In the genomic region with DNA sequence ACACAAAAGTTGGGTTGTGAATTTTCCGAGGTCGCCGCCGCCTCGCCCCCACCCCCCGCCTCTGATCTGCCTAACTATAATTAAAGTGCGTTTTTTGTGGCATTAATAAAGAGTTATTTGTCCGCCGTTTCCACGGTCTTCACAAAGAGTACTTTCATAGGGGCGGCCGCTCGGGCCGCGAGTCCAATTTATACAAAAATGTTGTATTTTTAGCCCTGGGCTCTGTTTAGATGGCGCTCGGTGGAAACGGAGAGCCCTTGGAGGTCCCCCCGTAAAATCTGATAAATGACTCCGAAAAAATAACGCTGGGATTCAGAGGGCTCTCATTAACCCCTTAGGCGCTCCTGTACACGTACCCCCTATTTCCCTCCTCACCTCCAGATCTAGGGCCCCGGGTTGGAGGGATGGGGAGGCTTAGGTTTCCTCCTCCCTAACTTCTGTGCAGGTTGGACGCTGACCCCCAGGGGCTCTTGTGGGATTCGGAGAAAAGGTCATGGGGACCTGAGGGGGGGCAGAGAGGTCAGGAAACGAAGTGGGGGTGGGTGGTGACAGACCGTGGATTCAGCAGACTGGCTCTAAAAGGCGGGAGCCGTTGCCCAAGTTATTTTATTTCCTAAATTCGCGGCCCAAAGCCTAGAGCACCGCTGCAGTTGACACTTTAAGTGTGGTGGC, we compare ENCODE assay signal across 9 cellular contexts. TPM values are rescaled to one million over a fixed set of nuclear protein-coding genes. Genes with fewer than 3 reads are reported as not detected.
A peak's percentile ranks its signal among the peaks of the same experiment; 100 is the strongest.
DNase-seq lines count a peak whose midpoint lies in the region; ATAC-seq and TF ChIP-seq lines count a peak whose summit lies in the region.
"Had no signal": no experiment of that assay in that cellular context is flagged by ENCODE, and none has a peak within 500 bp of the region (broad histone marks: within the 10 kb centered on the region; RNA-seq: fewer than 3 reads in every experiment).

No MANE protein-coding gene starts in this region.

- H3K4me1 ChIP-seq in urinary bladder (ENCODE audit: insufficient read depth) = peaks cover 4% of the 10 kb centered on the region

- no peaks in the 10 kb centered on the region for H3K9me3 Mint-ChIP-seq in activated naive CD4-positive, alpha-beta T cell treated with anti-CD3 and anti-CD28 coated beads, Interleukin-2, amount 10 ng/mL, durations not matched to agents 7 days and 5 days
- H3K9me3 Mint-ChIP-seq in mesothelial cell of epicardium = no peaks in the 10 kb centered on the region

- peaks cover 10% of the 10 kb centered on the region for H3K36me3 Mint-ChIP-seq in activated naive CD4-positive, alpha-beta T cell treated with anti-CD3 and anti-CD28 coated beads, Interleukin-2, amount 10 ng/mL, durations not matched to agents 7 days and 5 days
- peaks cover 47% of the 10 kb centered on the region for H3K36me3 Mint-ChIP-seq in mesothelial cell of epicardium

- ATAC-seq in HG03571 (IDR thresholded peaks at IDR 0.05; ENCODE audit: unreplicated experiment) = no peak

- no peaks in the 10 kb centered on the region for H3K36me3 ChIP-seq in urinary bladder (ENCODE audit: insufficient read depth)

- peak overlapping the region; percentile 35 for H3K4me3 ChIP-seq in urinary bladder (ENCODE audit: low read depth, low read length)

- CTCF ChIA-PET in activated naive CD4-positive, alpha-beta T cell treated with anti-CD3 and anti-CD28 coated beads, Interleukin-2, amount 10 ng/mL, durations not matched to agents 7 days and 5 days (lab: Charles Lee) = no interaction called here

- peaks cover 99% of the 10 kb centered on the region for H3K27me3 Mint-ChIP-seq in activated naive CD4-positive, alpha-beta T cell treated with anti-CD3 and anti-CD28 coated beads, Interleukin-2, amount 10 ng/mL, durations not matched to agents 7 days and 5 days
- H3K27me3 Mint-ChIP-seq in mesothelial cell of epicardium (ENCODE audit: low read depth) = peaks cover 1% of the 10 kb centered on the region

- WGBS in urinary bladder = 3% methylated on average over 33 of the region's 33 CpGs

- H3K4me1 Mint-ChIP-seq in activated naive CD4-positive, alpha-beta T cell treated with anti-CD3 and anti-CD28 coated beads, Interleukin-2, amount 10 ng/mL, durations not matched to agents 7 days and 5 days = peaks cover 37% of the 10 kb centered on the region
- peaks cover 43% of the 10 kb centered on the region for H3K4me1 Mint-ChIP-seq in mesothelial cell of epicardium

- peak overlapping the region; percentile 33 for H3K4me3 Mint-ChIP-seq in activated naive CD4-positive, alpha-beta T cell treated with anti-CD3 and anti-CD28 coated beads, Interleukin-2, amount 10 ng/mL, durations not matched to agents 7 days and 5 days
- H3K4me3 Mint-ChIP-seq in mesothelial cell of epicardium = peak overlapping the region; percentile 95

- no peak overlapping the region for H3K27ac ChIP-seq in urinary bladder (ENCODE audit: low read depth)

- H3K27ac Mint-ChIP-seq in activated naive CD4-positive, alpha-beta T cell treated with anti-CD3 and anti-CD28 coated beads, Interleukin-2, amount 10 ng/mL, durations not matched to agents 7 days and 5 days = no peak overlapping the region
- H3K27ac Mint-ChIP-seq in mesothelial cell of epicardium = peak overlapping the region; percentile 98

- TF ChIP-seq CTCF in mesothelial cell of epicardium (IDR thresholded peaks at IDR 0.05; ENCODE audit: unreplicated experiment) = no peak

- DNase-seq in activated naive CD4-positive, alpha-beta T cell treated with anti-CD3 and anti-CD28 coated beads, Interleukin-2, amount 10 ng/mL, durations not matched to agents 7 days and 5 days = peak; percentile 4
- DNase-seq in activated naive CD4-positive, alpha-beta T cell (lab: John Stamatoyannopoulos, UW) = no peak
- DNase-seq in cerebellum (ENCODE audit: low spot score) (peak; percentile 29), mesothelial cell of epicardium (ENCODE audit: low spot score in 2 of 2, unreplicated experiment in 2 of 2) (no peak), NCI-H1105 treated with DMSO at 0.1 percent for 48 hours (lab: John Stamatoyannopoulos, UW) (no peak), kidney glomerular epithelial cell (lab: John Stamatoyannopoulos, UW) (no peak)
- DNase-seq: SHP77 treated with DMSO at 0.1 percent for 48 hours had no signal

RNA-seq across cellular contexts. Expression of a gene that starts 1.9 kb away (rescaled TPM):
- 47.5 TPM for total RNA-seq in cerebellum
- total RNA-seq in mesothelial cell of epicardium = 1,290 to 1,322 TPM (median 1,292 TPM) in 3 replicates
- total RNA-seq in urinary bladder = 4.7 TPM
- polyA plus RNA-seq in urinary bladder = 6.1 TPM

Comparison
In these comparisons a context has a peak if more than half of its experiments do, and no peak if none do; other contexts are left out.
1. DNase-seq: peak in activated naive CD4-positive, alpha-beta T cell treated with anti-CD3 and anti-CD28 coated beads, Interleukin-2, amount 10 ng/mL, durations not matched to agents 7 days and 5 days (single experiment) and cerebellum (single experiment); none in activated naive CD4-positive, alpha-beta T cell (0 of 4), mesothelial cell of epicardium (0 of 2), NCI-H1105 treated with DMSO at 0.1 percent for 48 hours (single experiment) and kidney glomerular epithelial cell (single experiment).
2. RNA of a gene that starts 1.9 kb away (total RNA-seq): 1,290 to 1,322 TPM in mesothelial cell of epicardium; 47.5 TPM in cerebellum (single experiment) and 4.7 TPM in urinary bladder (single experiment); every median in the first group is over 10 times any median in the second.